8 cellular contexts compared by ENCODE assay signal in the genomic region with DNA sequence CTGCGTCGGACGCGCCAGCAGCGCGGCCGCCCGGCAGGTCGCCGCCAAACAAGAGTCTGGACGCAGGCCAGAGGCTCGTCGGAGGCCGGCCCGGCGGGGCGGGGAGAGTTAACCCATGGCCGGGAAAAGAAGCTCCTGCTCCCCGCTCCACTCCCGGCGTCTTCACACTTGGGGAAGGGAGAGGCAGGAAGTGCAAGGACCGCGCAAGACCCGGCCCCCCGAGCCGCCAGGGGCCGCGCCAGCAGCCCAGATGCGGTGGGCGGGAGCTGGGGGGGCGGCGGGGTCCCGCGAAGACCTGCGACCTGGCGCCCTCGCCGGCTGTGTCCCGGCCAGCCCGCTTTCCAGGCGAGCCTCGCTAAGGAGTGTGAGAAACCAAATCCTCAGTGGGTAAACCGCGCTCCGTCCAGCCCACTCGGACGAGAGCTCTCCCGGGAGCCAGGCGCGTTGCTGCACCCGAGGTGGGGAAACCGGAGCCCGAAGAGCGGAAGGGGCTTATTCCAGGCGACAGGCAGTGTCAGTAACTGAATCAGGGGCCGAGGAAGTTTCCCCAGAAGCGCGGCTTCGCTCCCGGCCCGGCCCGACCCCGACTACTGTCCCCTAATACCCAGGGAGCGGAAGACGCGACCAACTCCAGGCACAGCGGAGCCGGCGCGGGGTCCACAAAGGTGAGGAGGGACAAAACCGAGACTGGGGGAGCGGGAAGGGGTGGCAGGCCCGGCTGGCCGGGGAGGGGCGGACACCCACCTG. TPM values are rescaled to one million over a fixed set of nuclear protein-coding genes. Genes with fewer than 3 reads are reported as not detected.
DNase-seq lines count a peak whose midpoint lies in the region; ATAC-seq, FAIRE-seq and TF ChIP-seq lines count a peak whose summit lies in the region.

No MANE protein-coding gene starts in this region.

- H3K4me2 ChIP-seq in GM12878 (ENCODE audit: control insufficient read depth, insufficient read depth) = peak overlapping the region; percentile 79

- H3K27me3 ChIP-seq in GM12878 (replicated peaks in 1 of 2; ENCODE audit: control insufficient read depth in 2 of 2, insufficient read depth in 2 of 2, low read length in 1 of 2) = peaks cover 7 to 8% of the 10 kb centered on the region in 2 experiments
- H3K27me3 ChIP-seq in iPS-18a (ENCODE audit: control insufficient read depth, insufficient read depth, low read length) = peaks cover 16% of the 10 kb centered on the region
- H3K27me3 ChIP-seq in skeletal muscle tissue (ENCODE audit: control insufficient read depth in 3 of 3, insufficient read depth in 3 of 3, low read length in 3 of 3) = peaks cover 0 to 14% (median 8%) of the 10 kb centered on the region in 3 donors

- H3K9me3 ChIP-seq in GM12878 (replicated peaks; ENCODE audit: control insufficient read depth, insufficient read depth, low read length) (peaks cover 6% of the 10 kb centered on the region; the same call in 1 of the 3 replicates), iPS-18a (ENCODE audit: control insufficient read depth, low read depth, low read length) (no peaks in the 10 kb centered on the region), skeletal muscle tissue (ENCODE audit: control insufficient read depth in 3 of 3, low read length in 3 of 3) (peaks cover 0 to 3% (median 3%) of the 10 kb centered on the region in 3 donors)

- SMC1A ChIA-PET in GM12878 (lab: Charles Lee; ENCODE audit: uncharacterized antibody, unreplicated experiment) = interaction anchor here (0.6 kb wide), 1 partner anchor 96 kb away, joined by 3 read pairs; no protein-coding TSS in a partner anchor

- TF ChIP-seq RAD21 in GM12878 (IDR thresholded peaks at IDR 0.05; ENCODE audit: insufficient read depth, low read depth, low read length) = no peak

- H3K79me2 ChIP-seq in GM12878 (ENCODE audit: control insufficient read depth, insufficient read depth, low read length) = no peaks in the 10 kb centered on the region

- RAD21 ChIA-PET in GM12878 (lab: Charles Lee; ENCODE audit: unreplicated experiment) = interaction anchor here (1.5 kb wide), 1 partner anchor 32 kb away, joined by 4 read pairs; no protein-coding TSS in a partner anchor

- WGBS in GM12878 (ENCODE audit: insufficient coverage, insufficient replicate concordance, low lambda C conversion rate, missing lambda C conversion rate) = 24% methylated on average over 43 of the region's 75 CpGs

- H4K20me1 ChIP-seq in GM12878 (ENCODE audit: control insufficient read depth, insufficient read depth) = no peaks in the 10 kb centered on the region

- no peak overlapping the region for H3K27ac ChIP-seq in GM12878 (ENCODE audit: control insufficient read depth, insufficient read depth)
- no peak overlapping the region for H3K27ac ChIP-seq in iPS-18a (ENCODE audit: low read length)
- H3K27ac ChIP-seq in skeletal muscle tissue (ENCODE audit: low read depth, low read length) = no peak overlapping the region

- ATAC-seq in GM12878 = peak; percentile 11

- FAIRE-seq in GM12892 (lab: Jason Lieb, UNC) (no peak), GM12878 (lab: Jason Lieb, UNC) (no peak)

- peak; percentile 54 for DNase-seq in 8988T
- DNase-seq in GM12892 (ENCODE audit: insufficient read length) = peak; percentile 49
- DNase-seq in LNCaP clone FGC (ENCODE audit: low read depth) = no peak
- no peak for DNase-seq in GM12878 (ENCODE audit: low read depth, low spot score)
- DNase-seq in NCI-H128 (lab: John Stamatoyannopoulos, UW; ENCODE audit: unreplicated experiment) = no peak
- no peak for DNase-seq in NCI-H226

- no TSS peak for BruUV-seq in GM12878 (replicated peaks; lab: Mats Ljungman, UMichigan)

- CTCF ChIA-PET in GM12878 (lab: Yijun Ruan, JAX) = interaction anchor here (1.0 to 2.0 kb wide), 3 partner anchors 54 to 59 kb away, joined by 3 to 8 read pairs (median 4); no protein-coding TSS in a partner anchor

- no peak for TF ChIP-seq EP300 in GM12878 (IDR thresholded peaks at IDR 0.05; ENCODE audit: borderline replicate concordance in 1 of 2, control insufficient read depth in 1 of 2, low read depth in 2 of 2, low read length in 2 of 2)

- H3K4me3 ChIP-seq in LNCaP clone FGC (ENCODE audit: low read depth, low read length) (peak overlapping the region; percentile 52), GM12878 (peak overlapping the region; percentile 67), iPS-18a (ENCODE audit: low read length) (peak overlapping the region; percentile 78), skeletal muscle tissue (ENCODE audit: low read length in 3 of 3) (peak overlapping the region; percentile 43 to 68 (median 65))

- TF ChIP-seq CTCF in LNCaP clone FGC (IDR thresholded peaks at IDR 0.05; ENCODE audit: control insufficient read depth, extremely low read depth, insufficient read depth) (no peak), GM12878 (IDR thresholded peaks at IDR 0.05 in 2 of 3, conservative IDR thresholded peaks at IDR 0.05 in 1 of 3; ENCODE audit: control insufficient read depth in 2 of 3, extremely low read depth in 1 of 3, insufficient read depth in 1 of 3, low read depth in 3 of 3, low read length in 3 of 3) (no peak)

- H3K4me1 ChIP-seq in GM12878 (ENCODE audit: control insufficient read depth, insufficient read depth, low read length) (peaks cover 7% of the 10 kb centered on the region; the same call in 1 of the 2 replicates), iPS-18a (ENCODE audit: control insufficient read depth, low read depth, low read length) (peaks cover 9% of the 10 kb centered on the region), skeletal muscle tissue (ENCODE audit: control insufficient read depth in 3 of 3, insufficient read depth in 3 of 3, low read length in 3 of 3) (peaks cover 6 to 14% (median 8%) of the 10 kb centered on the region in 3 donors)

- in situ Hi-C loops in GM12878 (cut with MboI) = no loop called here

- intact Hi-C loops in GM12878 (cut with micrococcal nuclease; ENCODE audit: unreplicated experiment) = no loop called here

- peak overlapping the region; percentile 28; the same call in 1 of the 2 replicates for H2AFZ ChIP-seq in GM12878 (ENCODE audit: control insufficient read depth, low read depth, low read length)

- H3K36me3 ChIP-seq in GM12878 (ENCODE audit: control insufficient read depth in 2 of 2, insufficient read depth in 2 of 2, low read length in 1 of 2) = no peaks in the 10 kb centered on the region
- H3K36me3 ChIP-seq in iPS-18a (ENCODE audit: control insufficient read depth, low read depth, low read length) = no peaks in the 10 kb centered on the region
- H3K36me3 ChIP-seq in skeletal muscle tissue (ENCODE audit: control insufficient read depth in 3 of 3, insufficient read depth in 3 of 3, low read length in 3 of 3) = no peaks in the 10 kb centered on the region

- TF ChIP-seq POLR2A in GM12892 (IDR thresholded peaks at IDR 0.05; ENCODE audit: low read depth, low read length) = no peak
- TF ChIP-seq POLR2A in GM12878 (IDR thresholded peaks at IDR 0.05; ENCODE audit: low read depth, low read length) = no peak

- H3K9ac ChIP-seq in GM12878 (ENCODE audit: control insufficient read depth, insufficient read depth, low read length) (peak overlapping the region; percentile 4; the same call in 1 of the 2 replicates), iPS-18a (ENCODE audit: low read length) (peak overlapping the region; percentile 67), skeletal muscle tissue (ENCODE audit: low read depth in 1 of 3, low read length in 3 of 3) (peak overlapping the region; percentile 10 to 69 (median 45))

- POLR2A ChIA-PET in GM12878 (lab: Charles Lee) = no interaction called here

TF ChIP-seq in GM12878, 131 proteins besides CTCF, POLR2A, EP300 and RAD21 (continues in another document):
- TF ChIP-seq MXI1 (IDR thresholded peaks at IDR 0.05; ENCODE audit: low read depth, low read length) = no peak
- TF ChIP-seq, protein P1, sequence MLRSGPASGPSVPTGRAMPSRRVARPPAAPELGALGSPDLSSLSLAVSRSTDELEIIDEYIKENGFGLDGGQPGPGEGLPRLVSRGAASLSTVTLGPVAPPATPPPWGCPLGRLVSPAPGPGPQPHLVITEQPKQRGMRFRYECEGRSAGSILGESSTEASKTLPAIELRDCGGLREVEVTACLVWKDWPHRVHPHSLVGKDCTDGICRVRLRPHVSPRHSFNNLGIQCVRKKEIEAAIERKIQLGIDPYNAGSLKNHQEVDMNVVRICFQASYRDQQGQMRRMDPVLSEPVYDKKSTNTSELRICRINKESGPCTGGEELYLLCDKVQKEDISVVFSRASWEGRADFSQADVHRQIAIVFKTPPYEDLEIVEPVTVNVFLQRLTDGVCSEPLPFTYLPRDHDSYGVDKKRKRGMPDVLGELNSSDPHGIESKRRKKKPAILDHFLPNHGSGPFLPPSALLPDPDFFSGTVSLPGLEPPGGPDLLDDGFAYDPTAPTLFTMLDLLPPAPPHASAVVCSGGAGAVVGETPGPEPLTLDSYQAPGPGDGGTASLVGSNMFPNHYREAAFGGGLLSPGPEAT (IDR thresholded peaks at IDR 0.05; ENCODE audit: low read depth) = no peak
- no peak for TF ChIP-seq HDGF (IDR thresholded peaks at IDR 0.05)
- TF ChIP-seq, protein P2, sequence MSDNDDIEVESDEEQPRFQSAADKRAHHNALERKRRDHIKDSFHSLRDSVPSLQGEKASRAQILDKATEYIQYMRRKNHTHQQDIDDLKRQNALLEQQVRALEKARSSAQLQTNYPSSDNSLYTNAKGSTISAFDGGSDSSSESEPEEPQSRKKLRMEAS (IDR thresholded peaks at IDR 0.05; ENCODE audit: low read depth, low read length) = no peak

RNA-seq across cellular contexts. Expression of a gene that starts 0.7 kb away (rescaled TPM):
- 0.45 TPM for polyA plus RNA-seq in GM12892 (2012; ENCODE audit: missing spikeins)
- not detected in 2 replicates for total RNA-seq in GM12878 (2013; cell fraction: nucleolus; rRNA removed)
- total RNA-seq in GM12878 (2014; rRNA removed) (0.22 TPM in 1 of 2 replicates, not detected in the other), GM12878 (2014; rRNA removed; fragmentation: Illumina TruSeq; extraction: Trizol) (0.09 TPM in 1 of 2 replicates, not detected in the other), GM12878 (2021) (0.08 and 0.28 TPM in 2 replicates), skeletal muscle tissue (7.3 TPM)
- polyA plus RNA-seq in GM12878 (2011; ENCODE audit: low read depth) = 0.07 TPM
- polyA plus RNA-seq in GM12878 (2011; rRNA removed) (not detected in 2 replicates), GM12878 (2014; fragmentation: Illumina TruSeq; extraction: Trizol) (0.03 TPM in 1 of 2 replicates, not detected in the other), GM12878 (2014; fragmentation: Nextera tagmentation; extraction: Ambion mirVana) (not detected), GM12878 (2014; rRNA removed) (0.09 and 0.16 TPM in 2 replicates), GM12878 (2016; fragmentation: Nextera tagmentation; extraction: Ambion mirVana) (under 1 TPM in 1 of 2 experiments, not detected in 1; 0.04 TPM)
- polyA plus RNA-seq in GM12878 (2011; cell fraction: cytosol; rRNA removed) = 0.06 TPM in 1 of 2 replicates, not detected in the other
- 0.12 and 0.35 TPM in 2 replicates for polyA plus RNA-seq in GM12878 (2011; cell fraction: nucleus; rRNA removed)
- 0.24 and 0.48 TPM in 2 replicates for polyA plus RNA-seq in GM12878 (2012)
- polyA minus RNA-seq in GM12878 (2011; rRNA and poly(A)+ RNA removed) = not detected in 2 replicates
- not detected in 2 replicates for polyA minus RNA-seq in GM12878 (2011; cell fraction: cytosol; rRNA and poly(A)+ RNA removed)
- not detected in 2 replicates for polyA minus RNA-seq in GM12878 (2011; cell fraction: nucleus; rRNA and poly(A)+ RNA removed)

Comparison
In these comparisons a context has a peak if more than half of its experiments do, and no peak if none do; other contexts are left out.
1. DNase-seq: peak in 8988T (single experiment) and GM12892 (single experiment); none in LNCaP clone FGC (single experiment), GM12878 (single experiment), NCI-H128 (single experiment) and NCI-H226 (single experiment).
2. H3K9ac ChIP-seq: peak in every context shown above with its lines; median percentile 67 in iPS-18a; 45 in skeletal muscle tissue; 4 in GM12878.
3. Peak in every context shown above with its lines, with median percentiles within 50 percentile points of each other: H3K4me3 ChIP-seq.